Comparison of ENCODE assay signal across 17 cellular contexts in genomic region chr7:54813398-54813797, GRCh38. TPM values are rescaled to one million over a fixed set of nuclear protein-coding genes. Genes with fewer than 3 reads are reported as not detected.
DNase-seq lines count a peak whose midpoint lies in the region; ATAC-seq, FAIRE-seq and TF ChIP-seq lines count a peak whose summit lies in the region.
"Had no signal": no experiment of that assay in that cellular context is flagged by ENCODE, and none has a peak within 500 bp of the region (broad histone marks: within the 10 kb centered on the region; RNA-seq: fewer than 3 reads in every experiment).

No MANE protein-coding gene starts in this region.

- ATAC-seq in left cardiac atrium (peak; percentile 50 to 63), pancreas (peak in 3 of 4 donors; percentile 40 to 53 (median 47))
- ATAC-seq: HCT116 had no signal

- no peaks in the 10 kb centered on the region for H3K36me3 ChIP-seq in pancreas
- H3K36me3 ChIP-seq in ovary: no peaks in the 10 kb centered on the region
- no peaks in the 10 kb centered on the region for H3K36me3 ChIP-seq in testis (ENCODE audit: low read depth, missing control alignments)

- H3K4me3 ChIP-seq in pancreas (no peak overlapping the region), ovary (no peak overlapping the region), testis (no peak overlapping the region)

- CTCF ChIA-PET in RWPE1 (lab: Yijun Ruan, JAX): interaction anchor here (0.7 kb wide), 1 partner anchor 8 kb away, joined by 3 read pairs; no protein-coding TSS in a partner anchor

- H3K4me1 ChIP-seq in pancreas: peaks cover 0 to 5% (median 4%) of the 10 kb centered on the region in 3 donors
- H3K4me1 ChIP-seq in ovary (ENCODE audit: insufficient read depth): peaks cover 4% of the 10 kb centered on the region
- no peaks in the 10 kb centered on the region for H3K4me1 ChIP-seq in testis

- POLR2A ChIA-PET in RWPE1 (lab: Yijun Ruan, JAX; ENCODE audit: low non-redundant PET): no interaction called here

- no peaks in the 10 kb centered on the region for H3K27me3 ChIP-seq in pancreas
- no peaks in the 10 kb centered on the region for H3K27me3 ChIP-seq in ovary
- H3K27me3 ChIP-seq in testis: no peaks in the 10 kb centered on the region

- intact Hi-C loops in left cardiac atrium (cut with DNase I) (no loop called here), pancreas (cut with DNase I) (no loop called here), ovary (cut with DNase I) (no loop called here), testis (cut with DNase I; ENCODE audit: low total_unique reads) (no loop called here)

- TF ChIP-seq CTCF in RWPE1 (conservative IDR thresholded peaks at IDR 0.05; ENCODE audit: low read depth): no peak
- TF ChIP-seq CTCF in pancreas (IDR thresholded peaks at IDR 0.05): no peak
- no peak for TF ChIP-seq CTCF in ovary (IDR thresholded peaks at IDR 0.05)
- TF ChIP-seq CTCF in testis (IDR thresholded peaks at IDR 0.05): no peak

- TF ChIP-seq POLR2A in ovary (IDR thresholded peaks at IDR 0.05): no peak
- TF ChIP-seq POLR2A in testis (IDR thresholded peaks at IDR 0.05): no peak

- H3K27ac ChIP-seq in RWPE1: peak overlapping the region; percentile 47; the same call in 1 of the 2 replicates
- no peak overlapping the region for H3K27ac ChIP-seq in pancreas
- H3K27ac ChIP-seq in ovary: no peak overlapping the region
- H3K27ac ChIP-seq in testis: no peak overlapping the region

- H3K9me3 ChIP-seq in pancreas: no peaks in the 10 kb centered on the region
- H3K9me3 ChIP-seq in ovary: no peaks in the 10 kb centered on the region
- H3K9me3 ChIP-seq in testis: no peaks in the 10 kb centered on the region

- no peak for FAIRE-seq in pancreas (lab: Jason Lieb, UNC)

- TF ChIP-seq EP300 in ovary (IDR thresholded peaks at IDR 0.05): no peak

- peak; percentile 15 for DNase-seq in Ammon's horn (ENCODE audit: low spot score)
- DNase-seq in RWPE1 (ENCODE audit: low spot score): no peak
- DNase-seq in left cardiac atrium: no peak
- no peak for DNase-seq in pancreas
- DNase-seq in ovary: no peak
- no peak for DNase-seq in UCSD-AML1 (lab: John Stamatoyannopoulos, UW; ENCODE audit: unreplicated experiment)
- DNase-seq in DMS114 treated with DMSO at 0.1 percent for 48 hours (lab: John Stamatoyannopoulos, UW; ENCODE audit: unreplicated experiment): no peak
- no peak for DNase-seq in testis
- DNase-seq: activated naive CD8-positive, alpha-beta T cell treated with anti-CD3 and anti-CD28 coated beads for 36 hours; activated T-cell treated with anti-CD3 and anti-CD28 coated beads, Interleukin-2, amount 50 U/mL, for 1 hour; caudate nucleus; COR-L47; effector CD4-positive, alpha-beta T cell; NCI-H1105; stimulated activated naive CD4-positive, alpha-beta T cell; T1000 had no signal

- 74 to 80% methylated on average over 6 of the region's 6 CpGs for whole genome bisulfite sequencing in pancreas, 2 donors
- 71 to 89% (median 88%) methylated on average over 6 of the region's 6 CpGs for WGBS in ovary, 3 donors
- 74 to 85% methylated on average over 6 of the region's 6 CpGs for WGBS in testis, 2 donors

RNA-seq across cellular contexts. Expression of gene SEC61G, which starts 54.4 kb away (rescaled TPM):
- 100 to 1,000 TPM; 105 to 142 TPM for total RNA-seq in left cardiac atrium
- 100 to 1,000 TPM in 2 of 6 donors, 10 to 100 TPM in 4; 61.9 to 108 (median 73.9) TPM for total RNA-seq in pancreas
- polyA plus RNA-seq in pancreas: 100 to 1,000 TPM; 128 to 275 TPM
- total RNA-seq in ovary: 100 to 1,000 TPM in 3 of 7 donors, 10 to 100 TPM in 4; 66.7 to 165 (median 79.9) TPM
- polyA plus RNA-seq in ovary: 100 to 1,000 TPM; 157 to 187 TPM
- total RNA-seq in testis: 100 to 1,000 TPM; 151 to 164 TPM
- polyA plus RNA-seq in testis (ENCODE audit: insufficient read depth, low read depth, low replicate concordance): 214 TPM
